8 cellular contexts compared by ENCODE assay signal in the genomic region with DNA sequence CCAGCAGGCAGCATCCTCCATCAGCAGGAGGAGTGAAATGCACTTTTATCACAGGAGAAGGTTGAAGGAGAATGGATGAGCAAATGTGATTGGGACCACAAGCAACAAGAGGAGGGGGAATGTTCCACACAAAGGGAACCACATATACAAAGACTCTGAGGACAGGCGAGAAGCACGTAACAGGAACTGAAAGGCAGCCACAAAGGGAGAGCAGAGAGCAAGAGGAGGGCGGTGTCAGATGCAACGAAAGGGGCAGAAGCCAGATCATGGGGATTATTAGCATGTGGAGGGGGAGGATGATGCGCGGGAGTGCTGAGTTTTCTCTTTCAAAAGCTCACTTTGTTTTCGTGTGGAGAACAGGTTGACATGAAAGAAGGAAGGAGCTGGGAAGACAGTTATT.
A peak's percentile ranks its signal among the peaks of the same experiment; 100 is the strongest.
DNase-seq lines count a peak whose midpoint lies in the region; ATAC-seq lines count a peak whose summit lies in the region.

No MANE protein-coding gene starts in this region.

- intact Hi-C loops in left cardiac atrium (cut with DNase I): loop anchor here in 1 of 2 donors (10.0 kb wide), 2 partner anchors 86 to 116 kb away; no protein-coding TSS in a partner anchor

- peak; percentile 7 for DNase-seq in stimulated activated naive CD4-positive, alpha-beta T cell treated with Interleukin-2 at 50 U/mL for 16 hours (lab: John Stamatoyannopoulos, UW)
- no peak for DNase-seq in stimulated activated naive CD4-positive, alpha-beta T cell (lab: John Stamatoyannopoulos, UW)
- DNase-seq in OCI-M1 (lab: John Stamatoyannopoulos, UW): peak; percentile 6
- DNase-seq in NCI-H446 (lab: John Stamatoyannopoulos, UW): no peak
- DNase-seq in dermis blood vessel endothelial cell: no peak
- DNase-seq in kidney glomerular epithelial cell (lab: John Stamatoyannopoulos, UW): no peak
- no peak for DNase-seq in left cardiac atrium

- ATAC-seq in HG02938 (IDR thresholded peaks at IDR 0.05; ENCODE audit: unreplicated experiment): peak; percentile 71
- no peak for ATAC-seq in left cardiac atrium

Comparison
In these comparisons a context has a peak if more than half of its experiments do, and no peak if none do; other contexts are left out.
1. DNase-seq: peak in stimulated activated naive CD4-positive, alpha-beta T cell treated with Interleukin-2 at 50 U/mL for 16 hours (single experiment) and OCI-M1 (single experiment); none in stimulated activated naive CD4-positive, alpha-beta T cell (0 of 6), NCI-H446 (0 of 2), dermis blood vessel endothelial cell (single experiment), kidney glomerular epithelial cell (single experiment) and left cardiac atrium (single experiment).